In genomic region chr15:51938286-51938685, GRCh38 we compare ENCODE assay signal across 19 cellular contexts.
"Had no signal": no experiment of that assay in that cellular context is flagged by ENCODE, and none has a peak within 500 bp of the region (broad histone marks: within the 10 kb centered on the region; RNA-seq: fewer than 3 reads in every experiment).

No MANE protein-coding gene starts in this region.

- H3K4me1 Mint-ChIP-seq: mesothelial cell of epicardium, nephron had no signal

- H3K4me1 ChIP-seq: parathyroid adenoma, sigmoid colon, tibial artery, uterus had no signal

- H2AFZ ChIP-seq: parathyroid adenoma had no signal

- H3K9me3 Mint-ChIP-seq: activated T-helper 17 cell treated with anti-CD3 and anti-CD28 coated beads, Interleukin-2, amount 50 U/mL, for 72 hours; mesothelial cell of epicardium; nephron; stimulated activated naive B cell treated with anti-CD40 and anti-IgM and Interleukin-4, amounts not matched to agents 10 μg/mL and 1 μg/mL and 100 μg/mL, for 72 hours; T-cell had no signal

- H3K27ac Mint-ChIP-seq: activated T-helper 17 cell treated with anti-CD3 and anti-CD28 coated beads, Interleukin-2, amount 50 U/mL, for 72 hours; mesothelial cell of epicardium; nephron; stimulated activated naive B cell treated with anti-CD40 and anti-IgM and Interleukin-4, amounts not matched to agents 10 μg/mL and 1 μg/mL and 100 μg/mL, for 72 hours had no signal

- H3K9me3 ChIP-seq: sigmoid colon, tibial artery, uterus had no signal

- H3K27ac ChIP-seq: brain microvascular endothelial cell, coronary artery, parathyroid adenoma, sigmoid colon, tibial artery, uterus had no signal

- H3K9ac ChIP-seq: parathyroid adenoma had no signal

- H3K4me3 Mint-ChIP-seq: activated T-helper 17 cell treated with anti-CD3 and anti-CD28 coated beads, Interleukin-2, amount 50 U/mL, for 72 hours; mesothelial cell of epicardium; nephron; stimulated activated naive B cell treated with anti-CD40 and anti-IgM and Interleukin-4, amounts not matched to agents 10 μg/mL and 1 μg/mL and 100 μg/mL, for 72 hours; T-cell had no signal

- DNase-seq: activated CD4-positive, alpha-beta T cell treated with anti-CD3 and anti-CD28 coated beads, Interleukin-2, amount 50 U/mL, for 1 hour; activated naive CD4-positive, alpha-beta T cell; activated T-cell treated with anti-CD3 and anti-CD28 coated beads for 4 hours; aorta; brain microvascular endothelial cell; left cardiac atrium; sigmoid colon; stimulated activated naive B cell treated with anti-CD40 and anti-IgM and Interleukin-4, amounts not matched to agents 10 μg/mL and 1 μg/mL and 100 μg/mL, for 72 hours; T-cell; T-helper 9 cell; tibial artery; uterus had no signal

- H3K36me3 ChIP-seq: uterus had no signal

- H3K79me2 ChIP-seq: parathyroid adenoma had no signal

- H3K27me3 ChIP-seq: brain microvascular endothelial cell, sigmoid colon, tibial artery, uterus had no signal

- H3K4me3 ChIP-seq: coronary artery, lung, sigmoid colon, tibial artery, uterus had no signal

- H3K27me3 Mint-ChIP-seq: activated T-helper 17 cell treated with anti-CD3 and anti-CD28 coated beads, Interleukin-2, amount 50 U/mL, for 72 hours; stimulated activated naive B cell treated with anti-CD40 and anti-IgM and Interleukin-4, amounts not matched to agents 10 μg/mL and 1 μg/mL and 100 μg/mL, for 72 hours; T-cell had no signal

- ATAC-seq: activated T-helper 17 cell treated with anti-CD3 and anti-CD28 coated beads, Interleukin-2, amount 50 U/mL, for 72 hours; left cardiac atrium; SK-N-SH treated with all-trans-retinoic acid at 6 μM for 48 hours; stimulated activated naive B cell treated with anti-CD40 and anti-IgM and Interleukin-4, amounts not matched to agents 10 μg/mL and 1 μg/mL and 100 μg/mL, for 72 hours; T-cell had no signal
